Comparison of ENCODE assay signal across 22 cellular contexts in the genomic region with DNA sequence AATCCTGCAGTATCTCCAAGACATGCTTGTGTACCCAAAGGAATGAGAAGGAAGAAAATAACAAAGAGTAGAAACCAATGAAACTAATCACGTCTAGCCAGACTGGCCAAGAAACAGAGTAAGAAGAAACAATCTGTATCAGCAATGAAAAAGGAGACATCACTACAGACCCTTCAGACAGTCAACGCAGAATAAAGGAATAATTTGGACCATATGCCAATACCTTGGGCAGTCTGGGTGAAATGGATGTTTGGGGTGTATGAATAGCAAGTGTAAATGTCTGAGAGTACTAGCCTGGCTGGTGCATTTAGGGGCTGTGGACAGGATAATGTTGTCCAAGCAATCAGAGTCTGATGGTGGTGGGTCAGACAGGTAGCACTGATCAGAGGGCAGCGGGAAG.
DNase-seq lines count a peak whose midpoint lies in the region; ATAC-seq, FAIRE-seq and TF ChIP-seq lines count a peak whose summit lies in the region.
"Had no signal": no experiment of that assay in that cellular context is flagged by ENCODE, and none has a peak within 500 bp of the region (broad histone marks: within the 10 kb centered on the region; RNA-seq: fewer than 3 reads in every experiment).

No MANE protein-coding gene starts in this region.

- H3K27me3 Mint-ChIP-seq in activated CD4-positive, alpha-beta T cell treated with anti-CD3 and anti-CD28 coated beads, Interleukin-2, amount 10 ng/mL, durations not matched to agents 24 days and 14 days, result no peaks in the 10 kb centered on the region
- H3K27me3 Mint-ChIP-seq in endothelial cell (ENCODE audit: unreplicated experiment), result peaks cover 8% of the 10 kb centered on the region
- H3K27me3 Mint-ChIP-seq: CD4-positive, alpha-beta memory T cell had no signal

- H3K27ac Mint-ChIP-seq in activated CD4-positive, alpha-beta T cell treated with anti-CD3 and anti-CD28 coated beads, Interleukin-2, amount 10 ng/mL, durations not matched to agents 24 days and 14 days, result peak overlapping the region; percentile 37
- peak overlapping the region; percentile 1 for H3K27ac Mint-ChIP-seq in endothelial cell (ENCODE audit: unreplicated experiment)

- H3K9me3 Mint-ChIP-seq in activated CD4-positive, alpha-beta T cell treated with anti-CD3 and anti-CD28 coated beads, Interleukin-2, amount 10 ng/mL, durations not matched to agents 24 days and 14 days, result peaks cover 11% of the 10 kb centered on the region
- H3K9me3 Mint-ChIP-seq in endothelial cell (ENCODE audit: unreplicated experiment), result peaks cover 11% of the 10 kb centered on the region

- H3K4me3 Mint-ChIP-seq in activated CD4-positive, alpha-beta T cell treated with anti-CD3 and anti-CD28 coated beads, Interleukin-2, amount 10 ng/mL, durations not matched to agents 24 days and 14 days, result no peak overlapping the region
- peak overlapping the region; percentile 77 for H3K4me3 Mint-ChIP-seq in endothelial cell (ENCODE audit: unreplicated experiment)
- H3K4me3 Mint-ChIP-seq: CD4-positive, alpha-beta memory T cell had no signal

- DNase-seq in activated CD4-positive, alpha-beta T cell treated with anti-CD3 and anti-CD28 coated beads, Interleukin-2, amount 10 ng/mL, durations not matched to agents 24 days and 14 days, result no peak
- DNase-seq in activated CD4-positive, alpha-beta T cell treated with anti-CD3 and anti-CD28 coated beads, Interleukin-2, amount 50 U/mL, for 1 hour, result no peak
- DNase-seq in endothelial cell (ENCODE audit: low spot score) (no peak), urothelium cell line (ENCODE audit: low spot score) (no peak), NCI-H2196 treated with DMSO at 0.1 percent for 48 hours (lab: John Stamatoyannopoulos, UW; ENCODE audit: unreplicated experiment) (no peak)
- DNase-seq: 8988T; ACHN; AML-193; C1 segment of cervical spinal cord; Calu3; CD4-positive, alpha-beta memory T cell; COR-L47; DMS53; DMS79 treated with DMSO at 0.1 percent for 48 hours; GF-D8; GM23248; HCEC 1CT had no signal

- TF ChIP-seq CTCF in endothelial cell (IDR thresholded peaks at IDR 0.05; ENCODE audit: unreplicated experiment), result no peak

- H3K4me1 Mint-ChIP-seq in activated CD4-positive, alpha-beta T cell treated with anti-CD3 and anti-CD28 coated beads, Interleukin-2, amount 10 ng/mL, durations not matched to agents 24 days and 14 days, result peaks cover 6% of the 10 kb centered on the region
- H3K4me1 Mint-ChIP-seq in endothelial cell (ENCODE audit: unreplicated experiment), result no peaks in the 10 kb centered on the region
- H3K4me1 Mint-ChIP-seq: CD4-positive, alpha-beta memory T cell had no signal

- peak; percentile 81 for FAIRE-seq in urothelium cell line (lab: Jason Lieb, UNC)
- FAIRE-seq: A549, GM12891, GM19239, H1 had no signal

- H3K36me3 Mint-ChIP-seq in activated CD4-positive, alpha-beta T cell treated with anti-CD3 and anti-CD28 coated beads, Interleukin-2, amount 10 ng/mL, durations not matched to agents 24 days and 14 days (ENCODE audit: low read depth), result peaks cover 72% of the 10 kb centered on the region
- peaks cover 57% of the 10 kb centered on the region for H3K36me3 Mint-ChIP-seq in endothelial cell (ENCODE audit: low read depth, unreplicated experiment)

- intact Hi-C loops in activated CD4-positive, alpha-beta T cell treated with anti-CD3 and anti-CD28 coated beads, Interleukin-2, amount 10 ng/mL, durations not matched to agents 24 days and 14 days (cut with micrococcal nuclease), result no loop called here

- ATAC-seq in HG03521 (IDR thresholded peaks at IDR 0.05; ENCODE audit: unreplicated experiment), result no peak
